In genomic region chr22:19626042-19626560, GRCh38 we compare ENCODE assay signal across 21 cellular contexts.
DNase-seq lines count a peak whose midpoint lies in the region; ATAC-seq, FAIRE-seq and TF ChIP-seq lines count a peak whose summit lies in the region.
"Had no signal": no experiment of that assay in that cellular context is flagged by ENCODE, and none has a peak within 500 bp of the region (broad histone marks: within the 10 kb centered on the region; RNA-seq: fewer than 3 reads in every experiment).

No MANE protein-coding gene starts in this region.

- TF ChIP-seq EP300 in H1 (IDR thresholded peaks at IDR 0.05; ENCODE audit: borderline replicate concordance in 1 of 2, low read depth in 2 of 2, low read length in 2 of 2), result no peak
- TF ChIP-seq EP300 in suprapubic skin (IDR thresholded peaks at IDR 0.05), result no peak

- DNase-seq in activated CD8-positive, alpha-beta T cell treated with anti-CD3 and anti-CD28 coated beads, Interleukin-2, amount 10 ng/mL, durations not matched to agents 7 days and 5 days, result no peak
- no peak for DNase-seq in activated CD8-positive, alpha-beta T cell treated with anti-CD3 and anti-CD28 coated beads for 36 hours
- DNase-seq in NCI-H524 (lab: John Stamatoyannopoulos, UW) (peak; percentile 34 to 82), H1 (ENCODE audit: low read depth in 1 of 2, low spot score in 2 of 2) (no peak), suprapubic skin (ENCODE audit: low spot score in 2 of 2) (peak; percentile 18 to 20), hepatic stellate cell (ENCODE audit: low spot score) (no peak)
- DNase-seq: Caco-2; CD4-positive, alpha-beta T cell; NCI-H1417; NCI-H187 treated with DMSO at 0.1 percent for 48 hours; NCI-H446; NCI-H748 treated with DMSO at 0.1 percent for 48 hours; PC-9; SIG-M5 had no signal

- intact Hi-C loops in activated CD8-positive, alpha-beta T cell treated with anti-CD3 and anti-CD28 coated beads for 36 hours (cut with micrococcal nuclease), result no loop called here

- CTCF ChIA-PET in activated CD8-positive, alpha-beta T cell treated with anti-CD3 and anti-CD28 coated beads, Interleukin-2, amount 10 ng/mL, durations not matched to agents 7 days and 5 days (lab: Charles Lee), result no interaction called here
- CTCF ChIA-PET in activated CD8-positive, alpha-beta T cell treated with anti-CD3 and anti-CD28 coated beads for 36 hours (lab: Charles Lee), result interaction anchor here (4.7 kb wide), 1 partner anchor 8 kb away, joined by 19 read pairs; no protein-coding TSS in a partner anchor
- CTCF ChIA-PET in H1 (lab: Charles Lee; ENCODE audit: partially characterized antibody), result interaction anchor here (1.2 to 1.5 kb wide), 4 partner anchors 16 to 130 kb away, joined by 3 to 5 read pairs (median 4); no protein-coding TSS in a partner anchor

- H3K4me3 ChIP-seq in H1 (ENCODE audit: extremely low read depth in 1 of 4, insufficient read depth in 2 of 4, low read depth in 3 of 4, low read length in 4 of 4), result no peak overlapping the region
- H3K4me3 ChIP-seq in suprapubic skin, result no peak overlapping the region
- H3K4me3 ChIP-seq: PC-9 had no signal

- no peak for TF ChIP-seq POLR2A in H1 (IDR thresholded peaks at IDR 0.05; ENCODE audit: control extremely low read depth in 1 of 2, low read depth in 2 of 2, low read length in 2 of 2)
- TF ChIP-seq POLR2A in suprapubic skin (IDR thresholded peaks at IDR 0.05), result no peak
- TF ChIP-seq POLR2A in GM18505 (IDR thresholded peaks at IDR 0.05; ENCODE audit: borderline replicate concordance, extremely low read depth, insufficient read depth, insufficient read length), result no peak

- H2BK5ac ChIP-seq in H1 (ENCODE audit: low read depth, low read length), result no peak overlapping the region

- H4K91ac ChIP-seq in H1 (replicated peaks; ENCODE audit: insufficient read length, low read length), result peak overlapping the region; percentile 66

- no peaks in the 10 kb centered on the region for H3K4me1 Mint-ChIP-seq in activated CD8-positive, alpha-beta T cell treated with anti-CD3 and anti-CD28 coated beads, Interleukin-2, amount 10 ng/mL, durations not matched to agents 7 days and 5 days (ENCODE audit: low read depth)
- no peaks in the 10 kb centered on the region for H3K4me1 Mint-ChIP-seq in activated CD8-positive, alpha-beta T cell treated with anti-CD3 and anti-CD28 coated beads for 36 hours (ENCODE audit: low read depth)

- H3K36me3 ChIP-seq in H1 (ENCODE audit: control insufficient read depth in 2 of 4, insufficient read depth in 4 of 4, low read length in 3 of 4) (no peaks in the 10 kb centered on the region), suprapubic skin (no peaks in the 10 kb centered on the region)

- no peak overlapping the region for H2AK5ac ChIP-seq in H1 (ENCODE audit: low read depth, low read length)

- H3K4me3 Mint-ChIP-seq in activated CD8-positive, alpha-beta T cell treated with anti-CD3 and anti-CD28 coated beads, Interleukin-2, amount 10 ng/mL, durations not matched to agents 7 days and 5 days, result no peak overlapping the region
- no peak overlapping the region for H3K4me3 Mint-ChIP-seq in activated CD8-positive, alpha-beta T cell treated with anti-CD3 and anti-CD28 coated beads for 36 hours
- H3K4me3 Mint-ChIP-seq: CD4-positive, alpha-beta T cell had no signal

- H3K23me2 ChIP-seq in H1 (ENCODE audit: low read depth, low read length), result no peaks in the 10 kb centered on the region

- TF ChIP-seq RAD21 in H1 (IDR thresholded peaks at IDR 0.05 in 1 of 2, conservative IDR thresholded peaks at IDR 0.05 in 1 of 2; ENCODE audit: low read depth in 2 of 2, low read length in 2 of 2), result no peak

- H3K23ac ChIP-seq in H1 (ENCODE audit: insufficient read length), result no peak overlapping the region

- H3K4me1 ChIP-seq in H1 (replicated peaks in 1 of 4; ENCODE audit: control insufficient read depth in 3 of 4, insufficient read depth in 4 of 4, low read length in 3 of 4) (peaks cover 2 to 26% (median 14%) of the 10 kb centered on the region in 4 experiments), suprapubic skin (peaks cover 2% of the 10 kb centered on the region)
- H3K4me1 ChIP-seq: Caco-2 had no signal

- H3K27ac ChIP-seq in H1 (ENCODE audit: low read depth, low read length) (no peak overlapping the region), suprapubic skin (no peak overlapping the region)
- H3K27ac ChIP-seq: KMS-11, PC-9, RWPE1 had no signal

- no peaks in the 10 kb centered on the region for H3K27me3 ChIP-seq in H1 (replicated peaks in 1 of 4; ENCODE audit: control insufficient read depth in 3 of 4, extremely low read depth in 1 of 4, insufficient read depth in 3 of 4, low read length in 3 of 4)
- peaks cover 22% of the 10 kb centered on the region for H3K27me3 ChIP-seq in suprapubic skin

- no peaks in the 10 kb centered on the region for H3K36me3 Mint-ChIP-seq in activated CD8-positive, alpha-beta T cell treated with anti-CD3 and anti-CD28 coated beads, Interleukin-2, amount 10 ng/mL, durations not matched to agents 7 days and 5 days (ENCODE audit: low read depth)
- no peaks in the 10 kb centered on the region for H3K36me3 Mint-ChIP-seq in activated CD8-positive, alpha-beta T cell treated with anti-CD3 and anti-CD28 coated beads for 36 hours (ENCODE audit: low read depth)

- 0 out of 2 replicates have a peak overlapping the region, but pooled peaks have one; percentile 39 for H2BK12ac ChIP-seq in H1 (ENCODE audit: low read depth, low read length)

- H3K9me3 Mint-ChIP-seq in activated CD8-positive, alpha-beta T cell treated with anti-CD3 and anti-CD28 coated beads, Interleukin-2, amount 10 ng/mL, durations not matched to agents 7 days and 5 days (ENCODE audit: insufficient read depth), result no peaks in the 10 kb centered on the region
- no peaks in the 10 kb centered on the region for H3K9me3 Mint-ChIP-seq in activated CD8-positive, alpha-beta T cell treated with anti-CD3 and anti-CD28 coated beads for 36 hours
- H3K9me3 Mint-ChIP-seq: CD4-positive, alpha-beta T cell had no signal

- FAIRE-seq in H1 (lab: Jason Lieb, UNC), result no peak
- FAIRE-seq: A204.1, G401.6 had no signal

- H3K79me2 ChIP-seq in H1 (ENCODE audit: control insufficient read depth in 1 of 2, insufficient read depth in 2 of 2, low read length in 2 of 2), result no peaks in the 10 kb centered on the region

- H4K20me1 ChIP-seq in H1 (replicated peaks in 1 of 2; ENCODE audit: control insufficient read depth in 1 of 2, insufficient read depth in 2 of 2, low read length in 2 of 2), result no peaks in the 10 kb centered on the region

- no peak overlapping the region for H3K14ac ChIP-seq in H1 (ENCODE audit: insufficient read length)

- H2BK15ac ChIP-seq in H1 (ENCODE audit: low read length), result no peak overlapping the region

- no peak overlapping the region for H3K9ac ChIP-seq in H1 (replicated peaks in 1 of 4; ENCODE audit: extremely low read depth in 1 of 4, low read depth in 3 of 4, low read length in 3 of 4)
- H3K9ac ChIP-seq: KMS-11 had no signal

- no peak overlapping the region for H3K56ac ChIP-seq in H1 (replicated peaks; ENCODE audit: insufficient read length, low read depth, low read length)

- H2AFZ ChIP-seq in H1 (ENCODE audit: low read length), result no peak overlapping the region
- H2AFZ ChIP-seq: PC-9 had no signal

- peak overlapping the region; percentile 7 for H3K27ac Mint-ChIP-seq in activated CD8-positive, alpha-beta T cell treated with anti-CD3 and anti-CD28 coated beads, Interleukin-2, amount 10 ng/mL, durations not matched to agents 7 days and 5 days
- H3K27ac Mint-ChIP-seq in activated CD8-positive, alpha-beta T cell treated with anti-CD3 and anti-CD28 coated beads for 36 hours, result no peak overlapping the region
- H3K27ac Mint-ChIP-seq: CD4-positive, alpha-beta T cell had no signal

- H3K79me1 ChIP-seq in H1 (ENCODE audit: low read depth, low read length), result no peaks in the 10 kb centered on the region

- no peak for ATAC-seq in activated CD8-positive, alpha-beta T cell treated with anti-CD3 and anti-CD28 coated beads, Interleukin-2, amount 10 ng/mL, durations not matched to agents 7 days and 5 days
- no peak for ATAC-seq in activated CD8-positive, alpha-beta T cell treated with anti-CD3 and anti-CD28 coated beads for 36 hours
- ATAC-seq in HG03460 (IDR thresholded peaks at IDR 0.05; ENCODE audit: unreplicated experiment) (no peak), GM18505 (IDR thresholded peaks at IDR 0.05; ENCODE audit: unreplicated experiment) (no peak)
- ATAC-seq: HCT116 had no signal

- peak overlapping the region; percentile 44 for H3K4ac ChIP-seq in H1 (replicated peaks; ENCODE audit: insufficient read length, low read depth, low read length)

- H2BK120ac ChIP-seq in H1 (replicated peaks; ENCODE audit: low read depth, low read length), result no peak overlapping the region

- no peak overlapping the region for H4K8ac ChIP-seq in H1 (ENCODE audit: extremely low read depth, insufficient read depth, low read length)

- H3K9me3 ChIP-seq in H1 (ENCODE audit: insufficient read depth in 2 of 2, low read depth in 1 of 2, low read length in 1 of 2), result no peaks in the 10 kb centered on the region
- H3K9me3 ChIP-seq in suprapubic skin, result no peaks in the 10 kb centered on the region
- H3K9me3 ChIP-seq: Caco-2 had no signal

- H3K27me3 Mint-ChIP-seq in activated CD8-positive, alpha-beta T cell treated with anti-CD3 and anti-CD28 coated beads, Interleukin-2, amount 10 ng/mL, durations not matched to agents 7 days and 5 days (ENCODE audit: low read depth), result no peaks in the 10 kb centered on the region
- peaks cover 1% of the 10 kb centered on the region for H3K27me3 Mint-ChIP-seq in activated CD8-positive, alpha-beta T cell treated with anti-CD3 and anti-CD28 coated beads for 36 hours
- H3K27me3 Mint-ChIP-seq: CD4-positive, alpha-beta T cell had no signal

- H4K5ac ChIP-seq in H1 (ENCODE audit: insufficient read length, low read depth, low read length), result no peak overlapping the region

- TF ChIP-seq CTCF in activated CD8-positive, alpha-beta T cell treated with anti-CD3 and anti-CD28 coated beads for 36 hours (IDR thresholded peaks at IDR 0.05), result no peak
- TF ChIP-seq CTCF in H1 (IDR thresholded peaks at IDR 0.05; ENCODE audit: control extremely low read depth in 1 of 3, insufficient read depth in 1 of 3, low read depth in 1 of 3, low read length in 3 of 3) (no peak), suprapubic skin (IDR thresholded peaks at IDR 0.05) (no peak)

- H3K18ac ChIP-seq in H1 (ENCODE audit: extremely low read depth, low read length), result peak overlapping the region; percentile 57; the same call in 1 of the 2 replicates

- 74% methylated on average over 6 of the region's 6 CpGs; no CpG with 5 or more reads in 1 of the 2 experiments for WGBS in H1 (ENCODE audit: extremely low coverage in 1 of 2, insufficient coverage in 1 of 2, insufficient read length in 1 of 2, insufficient replicate concordance in 2 of 2, low coverage in 1 of 2, low lambda C conversion rate in 2 of 2, missing lambda C conversion rate in 1 of 2), 2 experiments
- WGBS in suprapubic skin, result 82% methylated on average over 6 of the region's 6 CpGs

- H2BK20ac ChIP-seq in H1 (ENCODE audit: low read length), result no peak overlapping the region

- POLR2A ChIA-PET in activated CD8-positive, alpha-beta T cell treated with anti-CD3 and anti-CD28 coated beads, Interleukin-2, amount 10 ng/mL, durations not matched to agents 7 days and 5 days (lab: Charles Lee), result no interaction called here
- POLR2A ChIA-PET in activated CD8-positive, alpha-beta T cell treated with anti-CD3 and anti-CD28 coated beads for 36 hours (lab: Charles Lee), result no interaction called here
- POLR2A ChIA-PET in H1 (lab: Charles Lee; ENCODE audit: partially characterized antibody), result no interaction called here

- H3K4me2 ChIP-seq in H1 (ENCODE audit: insufficient read depth in 1 of 2, low read depth in 2 of 2, low read length in 2 of 2), result 0 out of 4 replicates have a peak overlapping the region, but pooled peaks of 1 of the 2 experiments have one; percentile 23
- H3K4me2 ChIP-seq: KMS-11, PC-9 had no signal

Comparison
In these comparisons a context has a peak if more than half of its experiments do, and no peak if none do; other contexts are left out.
1. DNase-seq: peak in NCI-H524 (2 of 2) and suprapubic skin (2 of 2); none in activated CD8-positive, alpha-beta T cell treated with anti-CD3 and anti-CD28 coated beads, Interleukin-2, amount 10 ng/mL, durations not matched to agents 7 days and 5 days (single experiment), activated CD8-positive, alpha-beta T cell treated with anti-CD3 and anti-CD28 coated beads for 36 hours (single experiment), H1 (0 of 2) and hepatic stellate cell (single experiment).